ENCODE assay signal across 2 cellular contexts in the genomic region with DNA sequence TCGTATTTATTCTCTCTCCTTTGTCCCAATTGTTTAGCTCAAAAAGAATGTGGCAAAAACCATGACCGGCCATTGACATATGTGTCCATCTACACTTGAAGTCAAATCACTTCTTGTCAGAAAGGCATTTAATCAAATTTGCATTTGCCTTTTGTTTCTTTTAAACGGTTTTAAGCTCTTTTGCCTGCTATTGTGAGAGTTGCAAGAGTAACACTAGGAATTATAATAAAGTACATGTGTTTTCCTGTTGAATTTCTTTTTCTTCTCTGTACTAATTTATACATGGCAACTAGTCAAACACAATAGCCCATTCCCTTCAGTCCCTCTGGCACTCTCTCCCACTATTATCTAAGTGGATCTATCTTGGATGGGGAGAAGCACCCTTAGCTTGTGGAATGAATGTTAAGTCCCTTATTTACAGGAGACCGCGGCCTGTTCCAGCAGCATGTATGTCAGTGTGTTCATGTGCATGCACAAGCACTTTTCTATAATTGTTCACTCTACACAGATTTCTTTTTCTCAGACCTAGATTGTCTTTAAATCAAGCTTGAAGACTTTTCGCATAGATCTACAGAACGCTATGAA.
TF ChIP-seq lines count a peak whose summit lies in the region.

No MANE protein-coding gene starts in this region.

TF ChIP-seq in SK-N-SH, 30 proteins besides CTCF, POLR2A, EP300 and RAD21:
- TF ChIP-seq, protein P1, sequence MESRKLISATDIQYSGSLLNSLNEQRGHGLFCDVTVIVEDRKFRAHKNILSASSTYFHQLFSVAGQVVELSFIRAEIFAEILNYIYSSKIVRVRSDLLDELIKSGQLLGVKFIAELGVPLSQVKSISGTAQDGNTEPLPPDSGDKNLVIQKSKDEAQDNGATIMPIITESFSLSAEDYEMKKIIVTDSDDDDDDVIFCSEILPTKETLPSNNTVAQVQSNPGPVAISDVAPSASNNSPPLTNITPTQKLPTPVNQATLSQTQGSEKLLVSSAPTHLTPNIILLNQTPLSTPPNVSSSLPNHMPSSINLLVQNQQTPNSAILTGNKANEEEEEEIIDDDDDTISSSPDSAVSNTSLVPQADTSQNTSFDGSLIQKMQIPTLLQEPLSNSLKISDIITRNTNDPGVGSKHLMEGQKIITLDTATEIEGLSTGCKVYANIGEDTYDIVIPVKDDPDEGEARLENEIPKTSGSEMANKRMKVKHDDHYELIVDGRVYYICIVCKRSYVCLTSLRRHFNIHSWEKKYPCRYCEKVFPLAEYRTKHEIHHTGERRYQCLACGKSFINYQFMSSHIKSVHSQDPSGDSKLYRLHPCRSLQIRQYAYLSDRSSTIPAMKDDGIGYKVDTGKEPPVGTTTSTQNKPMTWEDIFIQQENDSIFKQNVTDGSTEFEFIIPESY (IDR thresholded peaks at IDR 0.05; ENCODE audit: borderline replicate concordance, low read depth), result no peak
- no peak for TF ChIP-seq YY1 (IDR thresholded peaks at IDR 0.05; ENCODE audit: low read depth)

TF ChIP-seq in SK-N-SH treated with all-trans-retinoic acid at 6 μM for 48 hours, 23 proteins besides CTCF, POLR2A, EP300 and RAD21 (continued from another document):
- TF ChIP-seq ZNF565 (CRISPR knock-in tag; conservative IDR thresholded peaks at IDR 0.05; ENCODE audit: low read depth) (no peak), ISL1 (CRISPR knock-in tag; IDR thresholded peaks at IDR 0.05) (no peak), TCF4 (CRISPR knock-in tag; IDR thresholded peaks at IDR 0.05; ENCODE audit: borderline replicate concordance) (no peak), ZNF70 (CRISPR knock-in tag; IDR thresholded peaks at IDR 0.05) (no peak), CSDC2 (CRISPR knock-in tag; IDR thresholded peaks at IDR 0.05) (no peak), ZFP30 (CRISPR knock-in tag; IDR thresholded peaks at IDR 0.05) (no peak), ZNF8 (CRISPR knock-in tag; IDR thresholded peaks at IDR 0.05) (no peak), ZC3H10 (CRISPR knock-in tag; IDR thresholded peaks at IDR 0.05) (no peak), RARB (CRISPR knock-in tag; IDR thresholded peaks at IDR 0.05) (no peak)
- TF ChIP-seq, protein P2, sequence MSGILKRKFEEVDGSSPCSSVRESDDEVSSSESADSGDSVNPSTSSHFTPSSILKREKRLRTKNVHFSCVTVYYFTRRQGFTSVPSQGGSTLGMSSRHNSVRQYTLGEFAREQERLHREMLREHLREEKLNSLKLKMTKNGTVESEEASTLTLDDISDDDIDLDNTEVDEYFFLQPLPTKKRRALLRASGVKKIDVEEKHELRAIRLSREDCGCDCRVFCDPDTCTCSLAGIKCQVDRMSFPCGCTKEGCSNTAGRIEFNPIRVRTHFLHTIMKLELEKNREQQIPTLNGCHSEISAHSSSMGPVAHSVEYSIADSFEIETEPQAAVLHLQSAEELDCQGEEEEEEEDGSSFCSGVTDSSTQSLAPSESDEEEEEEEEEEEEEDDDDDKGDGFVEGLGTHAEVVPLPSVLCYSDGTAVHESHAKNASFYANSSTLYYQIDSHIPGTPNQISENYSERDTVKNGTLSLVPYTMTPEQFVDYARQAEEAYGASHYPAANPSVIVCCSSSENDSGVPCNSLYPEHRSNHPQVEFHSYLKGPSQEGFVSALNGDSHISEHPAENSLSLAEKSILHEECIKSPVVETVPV (CRISPR knock-in tag; IDR thresholded peaks at IDR 0.05), result no peak
- TF ChIP-seq, protein P3, sequence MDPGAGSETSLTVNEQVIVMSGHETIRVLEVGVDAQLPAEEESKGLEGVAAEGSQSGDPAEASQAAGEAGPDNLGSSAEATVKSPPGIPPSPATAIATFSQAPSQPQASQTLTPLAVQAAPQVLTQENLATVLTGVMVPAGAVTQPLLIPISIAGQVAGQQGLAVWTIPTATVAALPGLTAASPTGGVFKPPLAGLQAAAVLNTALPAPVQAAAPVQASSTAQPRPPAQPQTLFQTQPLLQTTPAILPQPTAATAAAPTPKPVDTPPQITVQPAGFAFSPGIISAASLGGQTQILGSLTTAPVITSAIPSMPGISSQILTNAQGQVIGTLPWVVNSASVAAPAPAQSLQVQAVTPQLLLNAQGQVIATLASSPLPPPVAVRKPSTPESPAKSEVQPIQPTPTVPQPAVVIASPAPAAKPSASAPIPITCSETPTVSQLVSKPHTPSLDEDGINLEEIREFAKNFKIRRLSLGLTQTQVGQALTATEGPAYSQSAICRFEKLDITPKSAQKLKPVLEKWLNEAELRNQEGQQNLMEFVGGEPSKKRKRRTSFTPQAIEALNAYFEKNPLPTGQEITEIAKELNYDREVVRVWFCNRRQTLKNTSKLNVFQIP (CRISPR knock-in tag; IDR thresholded peaks at IDR 0.05; ENCODE audit: borderline replicate concordance, low read depth), result no peak
- TF ChIP-seq, protein P4, sequence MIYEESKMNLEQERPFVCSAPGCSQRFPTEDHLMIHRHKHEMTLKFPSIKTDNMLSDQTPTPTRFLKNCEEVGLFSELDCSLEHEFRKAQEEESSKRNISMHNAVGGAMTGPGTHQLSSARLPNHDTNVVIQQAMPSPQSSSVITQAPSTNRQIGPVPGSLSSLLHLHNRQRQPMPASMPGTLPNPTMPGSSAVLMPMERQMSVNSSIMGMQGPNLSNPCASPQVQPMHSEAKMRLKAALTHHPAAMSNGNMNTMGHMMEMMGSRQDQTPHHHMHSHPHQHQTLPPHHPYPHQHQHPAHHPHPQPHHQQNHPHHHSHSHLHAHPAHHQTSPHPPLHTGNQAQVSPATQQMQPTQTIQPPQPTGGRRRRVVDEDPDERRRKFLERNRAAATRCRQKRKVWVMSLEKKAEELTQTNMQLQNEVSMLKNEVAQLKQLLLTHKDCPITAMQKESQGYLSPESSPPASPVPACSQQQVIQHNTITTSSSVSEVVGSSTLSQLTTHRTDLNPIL (CRISPR knock-in tag; IDR thresholded peaks at IDR 0.05; ENCODE audit: low read depth), result no peak
TF ChIP-seq in SK-N-SH treated with all-trans-retinoic acid at 6 μM for 48 hours: peak in this region for 0.
